ENCODE assay signal across 6 cellular contexts in genomic region chr6:169702640-169703246, GRCh38. TPM values are rescaled to one million over a fixed set of nuclear protein-coding genes. Genes with fewer than 3 reads are reported as not detected.
DNase-seq lines count a peak whose midpoint lies in the region; ATAC-seq and TF ChIP-seq lines count a peak whose summit lies in the region.

No MANE protein-coding gene starts in this region.

- ATAC-seq in lung (ENCODE audit: insufficient read depth, low FRiP score): peak; percentile 22

- 3% methylated on average over 41 of the region's 41 CpGs for WGBS in HUES64
- WGBS in lung, 2 donors: 2 to 3% methylated on average over 41 of the region's 41 CpGs

- H3K36me3 ChIP-seq in HUES64 (ENCODE audit: insufficient read depth, low read length) (peaks cover 58% of the 10 kb centered on the region), lung (ENCODE audit: control insufficient read depth in 2 of 2, insufficient read depth in 2 of 2, low read length in 2 of 2) (peaks cover 0 to 7% of the 10 kb centered on the region in 2 donors)

- H3K9me3 ChIP-seq in HUES64 (ENCODE audit: insufficient read depth, low read depth, low read length) (no peaks in the 10 kb centered on the region), lung (ENCODE audit: control insufficient read depth in 2 of 2, insufficient read depth in 1 of 2, low read length in 1 of 2) (no peaks in the 10 kb centered on the region)

- H3K27ac ChIP-seq in HUES64 (ENCODE audit: low read depth, low read length) (peak overlapping the region; percentile 88), lung (ENCODE audit: low read depth in 1 of 2, low read length in 1 of 2) (peak overlapping the region; percentile 96 to 97)

- H3K4me3 ChIP-seq in HUES64 (ENCODE audit: low read length): peak overlapping the region; percentile 85
- peak overlapping the region; percentile 88 for H3K4me3 ChIP-seq in lung

- TF ChIP-seq CTCF in lung (IDR thresholded peaks at IDR 0.05; ENCODE audit: control extremely low read depth, extremely low read depth): no peak

- no peaks in the 10 kb centered on the region for H3K27me3 ChIP-seq in HUES64 (ENCODE audit: insufficient read depth, low read length)
- H3K27me3 ChIP-seq in lung (ENCODE audit: control insufficient read depth, insufficient read depth): no peaks in the 10 kb centered on the region

- DNase-seq in NCI-H2029 (lab: John Stamatoyannopoulos, UW) (peak; percentile 39), NCI-H2029 treated with DMSO at 0.1 percent for 48 hours (lab: John Stamatoyannopoulos, UW) (no peak), lung (ENCODE audit: low spot score) (peak; percentile 50), medulla oblongata (ENCODE audit: extremely low spot score) (no peak)
- peak in 3 of 4 experiments; percentile 31 to 42 (median 32) for DNase-seq in activated naive CD4-positive, alpha-beta T cell (lab: John Stamatoyannopoulos, UW)

- H3K4me1 ChIP-seq in HUES64 (ENCODE audit: insufficient read depth, low read length) (peaks cover 16% of the 10 kb centered on the region; the same call in 1 of the 2 replicates), lung (ENCODE audit: control insufficient read depth in 2 of 2, insufficient read depth in 2 of 2, low read length in 2 of 2) (peaks cover 5 to 7% of the 10 kb centered on the region in 2 donors)

- H3K9ac ChIP-seq in HUES64 (ENCODE audit: low read depth, low read length): peak overlapping the region; percentile 97

RNA-seq across cellular contexts. Expression of gene C6orf120, which starts 0.8 kb away (rescaled TPM):
- polyA plus RNA-seq in HUES64 (2013, experiment 1 of 2): 26.8 TPM
- 33.5 TPM for polyA plus RNA-seq in HUES64 (2013, experiment 2 of 2)
- 10 to 100 TPM; 22.6 to 23.9 TPM for total RNA-seq in lung
- polyA plus RNA-seq in lung: 10 to 100 TPM in 1 of 2 donors, 1 to 10 TPM in 1; 4.3 to 21.2 TPM

RNA-seq across cellular contexts. Expression of gene WDR27, which starts 0.9 kb away (rescaled TPM):
- 28.4 TPM for polyA plus RNA-seq in HUES64 (2013, experiment 1 of 2)
- polyA plus RNA-seq in HUES64 (2013, experiment 2 of 2): 32.4 TPM
- 10 to 100 TPM; 42.6 to 68.1 TPM for total RNA-seq in lung
- polyA plus RNA-seq in lung: 10 to 100 TPM in 1 of 2 donors, 1 to 10 TPM in 1; 6.9 to 20.2 TPM

RNA-seq across cellular contexts. Expression of gene PHF10, which starts 21.6 kb away (rescaled TPM):
- 42.2 TPM for polyA plus RNA-seq in HUES64 (2013, experiment 1 of 2)
- polyA plus RNA-seq in HUES64 (2013, experiment 2 of 2): 40.5 TPM
- 10 to 100 TPM; 27.3 to 94.9 TPM for total RNA-seq in lung
- 10 to 100 TPM; 26.0 to 34.5 TPM for polyA plus RNA-seq in lung

RNA-seq across cellular contexts. Expression of gene DYNLT2, which starts 48.6 kb away (rescaled TPM):
- 1.1 TPM for polyA plus RNA-seq in HUES64 (2013, experiment 1 of 2)
- 1.1 TPM for polyA plus RNA-seq in HUES64 (2013, experiment 2 of 2)
- total RNA-seq in lung: 1 to 10 TPM; 1.6 to 5.2 TPM
- 1 to 10 TPM in 1 of 2 donors, under 1 TPM in 1; 0.69 to 3.2 TPM for polyA plus RNA-seq in lung

RNA-seq across cellular contexts. Expression of gene ERMARD, which starts 48.7 kb away (rescaled TPM):
- polyA plus RNA-seq in HUES64 (2013, experiment 1 of 2): 9.6 TPM
- 12.5 TPM for polyA plus RNA-seq in HUES64 (2013, experiment 2 of 2)
- total RNA-seq in lung: 10 to 100 TPM; 24.7 to 41.0 TPM
- 10 to 100 TPM; 18.7 to 55.3 TPM for polyA plus RNA-seq in lung

Comparison
In these comparisons a context has a peak if more than half of its experiments do, and no peak if none do; other contexts are left out.
1. DNase-seq: peak in NCI-H2029 (single experiment), activated naive CD4-positive, alpha-beta T cell (3 of 4) and lung (single experiment); none in NCI-H2029 treated with DMSO at 0.1 percent for 48 hours (single experiment) and medulla oblongata (single experiment).